Comparison of ENCODE assay signal across 24 cellular contexts in genomic region chr6:134674562-134674961, GRCh38.
A peak's percentile ranks its signal among the peaks of the same experiment; 100 is the strongest.
DNase-seq lines count a peak whose midpoint lies in the region; TF ChIP-seq lines count a peak whose summit lies in the region.
"Had no signal": no experiment of that assay in that cellular context is flagged by ENCODE, and none has a peak within 500 bp of the region (broad histone marks: within the 10 kb centered on the region; RNA-seq: fewer than 3 reads in every experiment).

No MANE protein-coding gene starts in this region.

- in situ Hi-C loops in G401 (cut with HindIII; ENCODE audit: low sequenced_read_pairs) = no loop called here

- no peak for TF ChIP-seq CTCF in nephron (IDR thresholded peaks at IDR 0.05; ENCODE audit: unreplicated experiment in 3 of 3)

- peak; percentile 48 for DNase-seq in NCI-H2107 treated with DMSO at 0.1 percent for 48 hours (lab: John Stamatoyannopoulos, UW; ENCODE audit: unreplicated experiment)
- no peak for DNase-seq in NCI-H2107 (lab: John Stamatoyannopoulos, UW)
- DNase-seq in NCI-H146 (lab: John Stamatoyannopoulos, UW) = peak; percentile 97
- peak; percentile 94 for DNase-seq in NCI-H748 treated with DMSO at 0.1 percent for 48 hours (lab: John Stamatoyannopoulos, UW)
- no peak for DNase-seq in activated T-cell treated with anti-CD3 and anti-CD28 coated beads, Interleukin-2, amount 50 U/mL, for 1 hour
- no peak for DNase-seq in occipital lobe (lab: John Stamatoyannopoulos, UW)
- DNase-seq in G401 (ENCODE audit: low spot score) = no peak
- DNase-seq: activated CD4-positive, alpha-beta T cell treated with anti-CD3 and anti-CD28 coated beads, Interleukin-2, amount 50 U/mL, for 48 hours; activated effector memory CD4-positive, alpha-beta T cell treated with anti-CD3 and anti-CD28 coated beads, Interleukin-2, amount 50 U/mL, for 16 hours; CD8-positive, alpha-beta memory T cell; effector CD4-positive, alpha-beta T cell; erythroblast; foreskin melanocyte; GM23248; hippocampal formation; left ventricle myocardium inferior; midbrain; natural killer cell; posterior cingulate gyrus; sigmoid colon; stimulated activated CD4-positive, alpha-beta T cell treated with anti-CD3 and anti-CD28 coated beads, Interleukin-15, amount 100 ng/mL, for 24 hours; WERI-Rb-1 had no signal

- H3K36me3 Mint-ChIP-seq in nephron (ENCODE audit: low read depth) = no peaks in the 10 kb centered on the region
- H3K36me3 Mint-ChIP-seq: CD8-positive, alpha-beta memory T cell; natural killer cell had no signal

- H3K4me1 Mint-ChIP-seq in nephron = peaks cover 45% of the 10 kb centered on the region
- H3K4me1 Mint-ChIP-seq: CD8-positive, alpha-beta memory T cell; natural killer cell had no signal

- H3K27me3 Mint-ChIP-seq in nephron (ENCODE audit: low read depth) = no peaks in the 10 kb centered on the region

- peak overlapping the region in 2 of 3 experiments; percentile 0 to 19 for H3K27ac Mint-ChIP-seq in nephron
- H3K27ac Mint-ChIP-seq: CD8-positive, alpha-beta memory T cell; natural killer cell; T-helper 2 cell treated with Interferon-gamma antibody and Interleukin-4, amounts not matched to agents 5 μg/mL and 100 μg/mL, for 36 hours had no signal

- no peaks in the 10 kb centered on the region for H3K9me3 Mint-ChIP-seq in nephron
- H3K9me3 Mint-ChIP-seq: CD8-positive, alpha-beta memory T cell; natural killer cell; T-helper 2 cell treated with Interferon-gamma antibody and Interleukin-4, amounts not matched to agents 5 μg/mL and 100 μg/mL, for 36 hours had no signal

- H3K4me3 Mint-ChIP-seq in nephron = no peak overlapping the region
- H3K4me3 Mint-ChIP-seq: CD8-positive, alpha-beta memory T cell; natural killer cell; T-helper 2 cell treated with Interferon-gamma antibody and Interleukin-4, amounts not matched to agents 5 μg/mL and 100 μg/mL, for 36 hours had no signal

Comparison
In these comparisons a context has a peak if more than half of its experiments do, and no peak if none do; other contexts are left out.
1. DNase-seq: peak in NCI-H2107 treated with DMSO at 0.1 percent for 48 hours (single experiment), NCI-H146 (single experiment) and NCI-H748 treated with DMSO at 0.1 percent for 48 hours (single experiment); none in NCI-H2107 (single experiment), activated T-cell treated with anti-CD3 and anti-CD28 coated beads, Interleukin-2, amount 50 U/mL, for 1 hour (single experiment), occipital lobe (single experiment) and G401 (single experiment).